In genomic region chr20:25623225-25623735, GRCh38 we compare ENCODE assay signal across 1 cellular context.
TF ChIP-seq lines count a peak whose summit lies in the region.

No MANE protein-coding gene starts in this region.

TF ChIP-seq in H1, 55 proteins besides CTCF, POLR2A, EP300 and RAD21:
- TF ChIP-seq, protein P1, sequence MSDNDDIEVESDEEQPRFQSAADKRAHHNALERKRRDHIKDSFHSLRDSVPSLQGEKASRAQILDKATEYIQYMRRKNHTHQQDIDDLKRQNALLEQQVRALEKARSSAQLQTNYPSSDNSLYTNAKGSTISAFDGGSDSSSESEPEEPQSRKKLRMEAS (IDR thresholded peaks at IDR 0.05) = peak; percentile 66
- peak; percentile 32 for TF ChIP-seq EZH2 (IDR thresholded peaks at IDR 0.05; ENCODE audit: low read depth, low read length, severe bottlenecking)
- peak; percentile 41; the same call in 1 of the 2 replicates for TF ChIP-seq SUZ12 (IDR thresholded peaks at IDR 0.05; ENCODE audit: low read length)
- no peak for TF ChIP-seq PHF8 (conservative IDR thresholded peaks at IDR 0.05; ENCODE audit: low read depth, low read length)
- TF ChIP-seq, protein P2, sequence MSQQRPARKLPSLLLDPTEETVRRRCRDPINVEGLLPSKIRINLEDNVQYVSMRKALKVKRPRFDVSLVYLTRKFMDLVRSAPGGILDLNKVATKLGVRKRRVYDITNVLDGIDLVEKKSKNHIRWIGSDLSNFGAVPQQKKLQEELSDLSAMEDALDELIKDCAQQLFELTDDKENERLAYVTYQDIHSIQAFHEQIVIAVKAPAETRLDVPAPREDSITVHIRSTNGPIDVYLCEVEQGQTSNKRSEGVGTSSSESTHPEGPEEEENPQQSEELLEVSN (IDR thresholded peaks at IDR 0.05) = 0 out of 2 replicates have a peak, but pooled peaks have one; percentile 46
